8 cellular contexts compared by ENCODE assay signal in genomic region chr17:50150354-50151040, GRCh38. TPM values are rescaled to one million over a fixed set of nuclear protein-coding genes. Genes with fewer than 3 reads are reported as not detected.
DNase-seq lines count a peak whose midpoint lies in the region; ATAC-seq, FAIRE-seq and TF ChIP-seq lines count a peak whose summit lies in the region.

PPP1R9B (minus strand) TSS chr17:50150677; CDS start chr17:50150513, 164 bp downstream.

- no peaks in the 10 kb centered on the region for H3K27me3 Mint-ChIP-seq in activated T-cell treated with anti-CD3 and anti-CD28 coated beads, Interleukin-2, amount 50 U/mL, for 24 hours
- H3K27me3 Mint-ChIP-seq in astrocyte (ENCODE audit: low read depth, unreplicated experiment): no peaks in the 10 kb centered on the region

- H3K9ac ChIP-seq in astrocyte (ENCODE audit: low read length) (peak within 1 kb of the TSS; percentile 90), iPS-20b (ENCODE audit: low read depth, low read length) (peak within 1 kb of the TSS; percentile 46; the same call in 1 of the 2 replicates)

- H3K9me3 ChIP-seq in astrocyte (ENCODE audit: insufficient read depth, low read depth, low read length): no peaks in the 10 kb centered on the region
- no peaks in the 10 kb centered on the region for H3K9me3 ChIP-seq in iPS-20b (ENCODE audit: insufficient read depth, low read depth, low read length)

- H3K27ac Mint-ChIP-seq in activated T-cell treated with anti-CD3 and anti-CD28 coated beads, Interleukin-2, amount 50 U/mL, for 24 hours: peak within 1 kb of the TSS; percentile 95
- H3K27ac Mint-ChIP-seq in astrocyte (ENCODE audit: unreplicated experiment): peak within 1 kb of the TSS; percentile 92
- H3K27ac Mint-ChIP-seq in stimulated activated effector memory CD8-positive, alpha-beta T cell treated with anti-CD3 and anti-CD28 coated beads, Interleukin-12 subunit alpha, Interleukin-12 subunit beta, amount 100 ng/mL, for 72 hours: peak within 1 kb of the TSS; percentile 96

- H3K4me3 ChIP-seq in astrocyte (ENCODE audit: insufficient read depth, low read depth, low read length): peak within 1 kb of the TSS; percentile 71
- peak within 1 kb of the TSS; percentile 68 for H3K4me3 ChIP-seq in iPS-20b (ENCODE audit: low read length)

- no peaks in the 10 kb centered on the region for H3K9me3 Mint-ChIP-seq in activated T-cell treated with anti-CD3 and anti-CD28 coated beads, Interleukin-2, amount 50 U/mL, for 24 hours
- no peaks in the 10 kb centered on the region for H3K9me3 Mint-ChIP-seq in astrocyte (ENCODE audit: unreplicated experiment)
- no peaks in the 10 kb centered on the region for H3K9me3 Mint-ChIP-seq in stimulated activated effector memory CD8-positive, alpha-beta T cell treated with anti-CD3 and anti-CD28 coated beads, Interleukin-12 subunit alpha, Interleukin-12 subunit beta, amount 100 ng/mL, for 72 hours

- H3K36me3 ChIP-seq in astrocyte (ENCODE audit: insufficient read depth, low read length): no peaks in the 10 kb centered on the region
- H3K36me3 ChIP-seq in iPS-20b (ENCODE audit: insufficient read depth, low read depth, low read length): no peaks in the 10 kb centered on the region

- peaks cover 43% of the 10 kb centered on the region for H3K4me1 ChIP-seq in astrocyte (ENCODE audit: insufficient read depth, low read length)
- H3K4me1 ChIP-seq in iPS-20b (ENCODE audit: insufficient read depth, low read length): peaks cover 16% of the 10 kb centered on the region; the same call in 1 of the 2 replicates

- H3K27me3 ChIP-seq in astrocyte (ENCODE audit: insufficient read depth, low read length) (no peaks in the 10 kb centered on the region), iPS-20b (ENCODE audit: insufficient read depth, low read length) (peaks cover 17% of the 10 kb centered on the region)

- peak; percentile 8 for ATAC-seq in stimulated activated effector memory CD8-positive, alpha-beta T cell treated with anti-CD3 and anti-CD28 coated beads, Interleukin-12 subunit alpha, Interleukin-12 subunit beta, amount 100 ng/mL, for 72 hours

- H3K36me3 Mint-ChIP-seq in activated T-cell treated with anti-CD3 and anti-CD28 coated beads, Interleukin-2, amount 50 U/mL, for 24 hours (ENCODE audit: low read depth): peaks cover 33% of the 10 kb centered on the region
- peaks cover 7% of the 10 kb centered on the region for H3K36me3 Mint-ChIP-seq in astrocyte (ENCODE audit: low read depth, unreplicated experiment)
- H3K36me3 Mint-ChIP-seq in stimulated activated effector memory CD8-positive, alpha-beta T cell treated with anti-CD3 and anti-CD28 coated beads, Interleukin-12 subunit alpha, Interleukin-12 subunit beta, amount 100 ng/mL, for 72 hours: peaks cover 50% of the 10 kb centered on the region

- H3K4me1 Mint-ChIP-seq in activated T-cell treated with anti-CD3 and anti-CD28 coated beads, Interleukin-2, amount 50 U/mL, for 24 hours (ENCODE audit: low read depth): peaks cover 54% of the 10 kb centered on the region
- peaks cover 14% of the 10 kb centered on the region for H3K4me1 Mint-ChIP-seq in astrocyte (ENCODE audit: low read depth, unreplicated experiment)
- peaks cover 38% of the 10 kb centered on the region for H3K4me1 Mint-ChIP-seq in stimulated activated effector memory CD8-positive, alpha-beta T cell treated with anti-CD3 and anti-CD28 coated beads, Interleukin-12 subunit alpha, Interleukin-12 subunit beta, amount 100 ng/mL, for 72 hours

- peak within 1 kb of the TSS; percentile 89 for H3K4me2 ChIP-seq in astrocyte (ENCODE audit: low read length)

- TF ChIP-seq CTCF in astrocyte (IDR thresholded peaks at IDR 0.05; ENCODE audit: insufficient read depth, low read depth, low read length): no peak

- H2AFZ ChIP-seq in astrocyte (ENCODE audit: low read depth, low read length): peak within 1 kb of the TSS; percentile 42

- H3K4me3 Mint-ChIP-seq in activated T-cell treated with anti-CD3 and anti-CD28 coated beads, Interleukin-2, amount 50 U/mL, for 24 hours: peak within 1 kb of the TSS; percentile 95
- peak within 1 kb of the TSS; percentile 91 for H3K4me3 Mint-ChIP-seq in astrocyte (ENCODE audit: unreplicated experiment)
- H3K4me3 Mint-ChIP-seq in stimulated activated effector memory CD8-positive, alpha-beta T cell treated with anti-CD3 and anti-CD28 coated beads, Interleukin-12 subunit alpha, Interleukin-12 subunit beta, amount 100 ng/mL, for 72 hours: peak within 1 kb of the TSS; percentile 97

- peaks cover 52% of the 10 kb centered on the region for H3K79me2 ChIP-seq in astrocyte (ENCODE audit: insufficient read depth, low read length)

- peaks cover 38% of the 10 kb centered on the region for H4K20me1 ChIP-seq in astrocyte (ENCODE audit: insufficient read depth, low read length)

- DNase-seq in activated T-cell treated with anti-CD3 and anti-CD28 coated beads, Interleukin-2, amount 50 U/mL, for 24 hours: no peak
- no peak for DNase-seq in activated T-cell treated with anti-CD3 and anti-CD28 coated beads, Interleukin-2, amount 50 U/mL, for 1 hour
- DNase-seq in astrocyte (ENCODE audit: low read depth) (no peak), RKO (ENCODE audit: low spot score) (no peak), amygdala (lab: John Stamatoyannopoulos, UW) (no peak), MV-4-11 (lab: John Stamatoyannopoulos, UW) (no peak)
- DNase-seq in stimulated activated effector memory CD8-positive, alpha-beta T cell treated with anti-CD3 and anti-CD28 coated beads, Interleukin-12 subunit alpha, Interleukin-12 subunit beta, amount 100 ng/mL, for 72 hours (ENCODE audit: low spot score in 2 of 2): no peak

- H3K27ac ChIP-seq in astrocyte (ENCODE audit: low read depth, low read length) (peak within 1 kb of the TSS; percentile 73), iPS-20b (ENCODE audit: low read length) (no peak within 1 kb of the TSS)

- no peak for FAIRE-seq in astrocyte (lab: Jason Lieb, UNC)

RNA-seq across cellular contexts. Expression of gene PPP1R9B, which starts in this region (rescaled TPM):
- 73.6 and 75.9 TPM in 2 replicates for total RNA-seq in astrocyte
